Comparison of ENCODE assay signal across 8 cellular contexts in the genomic region with DNA sequence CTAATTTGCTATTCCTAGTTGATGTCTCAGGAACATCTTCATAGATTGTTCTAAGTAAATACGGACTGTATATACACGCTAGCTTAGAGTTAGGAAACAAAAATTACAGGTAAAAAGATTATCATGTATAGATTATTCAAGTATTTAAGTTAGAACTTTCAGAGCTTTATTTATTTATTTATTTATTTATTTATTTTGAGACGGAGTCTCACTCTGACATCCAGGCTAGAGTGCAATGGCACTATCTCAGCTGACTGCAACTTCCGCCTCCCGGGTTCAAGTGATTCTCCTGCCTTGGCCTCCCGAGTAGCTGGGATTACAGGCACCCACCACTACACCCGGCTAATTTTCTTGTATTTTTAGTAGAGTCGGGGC. TPM values are rescaled to one million over a fixed set of nuclear protein-coding genes. Genes with fewer than 3 reads are reported as not detected.
A peak's percentile ranks its signal among the peaks of the same experiment; 100 is the strongest.
DNase-seq lines count a peak whose midpoint lies in the region; ATAC-seq, FAIRE-seq and TF ChIP-seq lines count a peak whose summit lies in the region.
"Not testable (repeated sequence)": the region's sequence is repeated elsewhere in the genome, so short reads cannot be mapped to it uniquely, and the experiment has no call there.

No MANE protein-coding gene starts in this region.

- H3K4me2 ChIP-seq in astrocyte (ENCODE audit: low read length) = peak overlapping the region; percentile 89

- intact Hi-C loops in CD4-positive, alpha-beta T cell (cut with DNase I, micrococcal nuclease) = loop anchor here (5.0 to 10.0 kb wide), 5 partner anchors 308 to 1228 kb away; a partner anchor contains a TSS
- intact Hi-C loops in testis (cut with DNase I; ENCODE audit: low total_unique reads) = loop anchor here (10.0 kb wide), 1 partner anchor 112 kb away; a partner anchor contains a TSS

- TF ChIP-seq POLR2A in testis (IDR thresholded peaks at IDR 0.05) = not testable (repeated sequence)

- peaks cover 13% of the 10 kb centered on the region for H3K36me3 ChIP-seq in astrocyte (ENCODE audit: insufficient read depth, low read length)
- not testable (repeated sequence) for H3K36me3 ChIP-seq in kidney epithelial cell (ENCODE audit: control insufficient read depth, insufficient read depth, low read length); testis (ENCODE audit: low read depth, missing control alignments)
- peaks cover 33% of the 10 kb centered on the region for H3K36me3 ChIP-seq in neutrophil

- H3K4me1 ChIP-seq in astrocyte (ENCODE audit: insufficient read depth, low read length) (peaks cover 13% of the 10 kb centered on the region), neutrophil (ENCODE audit: control insufficient read depth in 1 of 2, insufficient read depth in 1 of 2, low read depth in 1 of 2, low read length in 1 of 2) (peaks cover 38 to 51% of the 10 kb centered on the region in 2 experiments)
- H3K4me1 ChIP-seq in testis = not testable (repeated sequence)

- H3K4me3 ChIP-seq in astrocyte (ENCODE audit: insufficient read depth, low read depth, low read length) (peak overlapping the region; percentile 86), kidney epithelial cell (ENCODE audit: low read depth, low read length) (peak overlapping the region; percentile 91), neutrophil (ENCODE audit: low read depth in 1 of 2, low read length in 1 of 2) (peak overlapping the region; percentile 75 to 82)
- H3K4me3 ChIP-seq in testis = not testable (repeated sequence)

- not testable (repeated sequence) for DNase-seq in CD4-positive, alpha-beta T cell; astrocyte (ENCODE audit: low read depth); epithelial cell of prostate (ENCODE audit: low read depth, low spot score); kidney epithelial cell (ENCODE audit: low read depth); testis

- not testable (repeated sequence) for H3K27me3 Mint-ChIP-seq in CD4-positive, alpha-beta T cell; IgD-negative memory B cell; astrocyte (ENCODE audit: low read depth, unreplicated experiment)

- H3K27me3 ChIP-seq in CD4-positive, alpha-beta T cell (ENCODE audit: control insufficient read depth, insufficient read depth, low read length); astrocyte (ENCODE audit: insufficient read depth, low read length); kidney epithelial cell (ENCODE audit: control insufficient read depth, insufficient read depth, low read length); neutrophil; testis: not testable (repeated sequence)

- peak overlapping the region; percentile 95 for H3K27ac Mint-ChIP-seq in CD4-positive, alpha-beta T cell
- H3K27ac Mint-ChIP-seq in IgD-negative memory B cell (peak overlapping the region; percentile 90 to 100 (median 99)), astrocyte (ENCODE audit: unreplicated experiment) (peak overlapping the region; percentile 93)

- H3K9me3 Mint-ChIP-seq in CD4-positive, alpha-beta T cell; IgD-negative memory B cell; astrocyte (ENCODE audit: unreplicated experiment): not testable (repeated sequence)

- H3K4me1 Mint-ChIP-seq in CD4-positive, alpha-beta T cell (ENCODE audit: low read depth) = peaks cover 66% of the 10 kb centered on the region
- H3K4me1 Mint-ChIP-seq in IgD-negative memory B cell (peaks cover 38 to 47% (median 43%) of the 10 kb centered on the region in 3 donors), astrocyte (ENCODE audit: low read depth, unreplicated experiment) (peaks cover 25% of the 10 kb centered on the region)

- CTCF ChIA-PET in CD4-positive, alpha-beta T cell (lab: Charles Lee) = interaction anchor here (1.0 to 1.4 kb wide), 2 partner anchors 13 to 149 kb away, joined by 3 to 4 read pairs; no protein-coding TSS in a partner anchor

- H3K4me3 Mint-ChIP-seq in CD4-positive, alpha-beta T cell = peak overlapping the region; percentile 99
- H3K4me3 Mint-ChIP-seq in IgD-negative memory B cell (peak overlapping the region; percentile 90 to 100 (median 98)), astrocyte (ENCODE audit: unreplicated experiment) (peak overlapping the region; percentile 98)

- H4K20me1 ChIP-seq in astrocyte (ENCODE audit: insufficient read depth, low read length) = peaks cover 46% of the 10 kb centered on the region

- peaks cover 63% of the 10 kb centered on the region for H3K36me3 Mint-ChIP-seq in CD4-positive, alpha-beta T cell (ENCODE audit: low read depth)
- H3K36me3 Mint-ChIP-seq in IgD-negative memory B cell; astrocyte (ENCODE audit: low read depth, unreplicated experiment): not testable (repeated sequence)

- H3K27ac ChIP-seq in CD4-positive, alpha-beta T cell (ENCODE audit: low read depth, low read length); astrocyte (ENCODE audit: low read depth, low read length): not testable (repeated sequence)
- H3K27ac ChIP-seq in VCaP (peak overlapping the region; percentile 87), epithelial cell of prostate (peak overlapping the region; percentile 77), neutrophil (peak overlapping the region; percentile 97), testis (peak overlapping the region; percentile 93 to 95)

- FAIRE-seq in astrocyte (lab: Jason Lieb, UNC) = not testable (repeated sequence)

- H3K9me3 ChIP-seq in CD4-positive, alpha-beta T cell (ENCODE audit: control insufficient read depth, low read length); astrocyte (ENCODE audit: insufficient read depth, low read depth, low read length); neutrophil; testis: not testable (repeated sequence)

- H3K9ac ChIP-seq in astrocyte (ENCODE audit: low read length) = peak overlapping the region; percentile 92

- not testable (repeated sequence) for TF ChIP-seq CTCF in CD4-positive, alpha-beta T cell (IDR thresholded peaks at IDR 0.05); VCaP (conservative IDR thresholded peaks at IDR 0.05); astrocyte (IDR thresholded peaks at IDR 0.05; ENCODE audit: insufficient read depth, low read depth, low read length); kidney epithelial cell (IDR thresholded peaks at IDR 0.05; ENCODE audit: insufficient read depth, low read length, poor library complexity, severe bottlenecking); neutrophil (IDR thresholded peaks at IDR 0.05); testis (IDR thresholded peaks at IDR 0.05)

- 60 to 69% methylated on average over 8 of the region's 8 CpGs for WGBS in testis, 2 donors

- POLR2A ChIA-PET in CD4-positive, alpha-beta T cell (lab: Charles Lee) = interaction anchor here (1.8 to 3.7 kb wide), 2 partner anchors 149 to 724 kb away, joined by 9 to 23 read pairs; a partner anchor contains a TSS

- not testable (repeated sequence) for H2AFZ ChIP-seq in astrocyte (ENCODE audit: low read depth, low read length)

- peaks cover 58% of the 10 kb centered on the region for H3K79me2 ChIP-seq in astrocyte (ENCODE audit: insufficient read depth, low read length)

- not testable (repeated sequence) for ATAC-seq in CD4-positive, alpha-beta T cell (ENCODE audit: poor library complexity)

RNA-seq across cellular contexts. Expression of a gene that starts 1.4 kb away (rescaled TPM):
- 10 to 100 TPM; 74.3 to 74.9 TPM for total RNA-seq in CD4-positive, alpha-beta T cell
- polyA plus RNA-seq in IgD-negative memory B cell = 45.2 TPM
- total RNA-seq in astrocyte = 73.1 and 73.3 TPM in 2 replicates
- 42.6 and 68.8 TPM in 2 replicates for total RNA-seq in kidney epithelial cell
- 10 to 100 TPM; 50.2 to 57.3 TPM for total RNA-seq in testis
- 63.7 TPM for polyA plus RNA-seq in testis (ENCODE audit: insufficient read depth, low read depth, low replicate concordance)
